In the genomic region with DNA sequence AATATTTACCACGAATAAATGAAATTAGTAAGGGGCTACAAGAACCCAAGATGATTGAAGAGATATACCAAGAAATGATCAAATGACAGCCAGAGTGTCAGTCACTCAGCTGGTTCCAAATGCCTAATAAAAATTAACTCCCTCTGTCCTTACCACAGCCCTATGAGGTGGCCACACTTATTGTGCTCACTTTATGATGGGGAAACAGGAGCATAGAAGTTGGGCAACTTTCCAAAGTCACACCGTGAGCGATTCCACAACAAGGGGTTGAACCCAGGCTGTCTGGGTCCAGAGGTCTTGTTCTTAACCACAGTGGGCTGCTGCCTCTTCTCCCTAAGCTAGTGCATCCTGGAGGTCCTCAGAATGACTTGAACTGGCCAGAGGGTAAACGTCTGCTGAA, we compare ENCODE assay signal across 15 cellular contexts. TPM values are rescaled to one million over a fixed set of nuclear protein-coding genes. Genes with fewer than 3 reads are reported as not detected.
"Had no signal": no experiment of that assay in that cellular context is flagged by ENCODE, and none has a peak within 500 bp of the region (broad histone marks: within the 10 kb centered on the region; RNA-seq: fewer than 3 reads in every experiment).

No MANE protein-coding gene starts in this region.

RNA-seq across cellular contexts. Expression of a gene that starts 31.6 kb away (rescaled TPM):
- total RNA-seq: activated naive CD4-positive, alpha-beta T cell treated with anti-CD3 and anti-CD28 coated beads for 36 hours; activated naive CD4-positive, alpha-beta T cell treated with anti-CD3 and anti-CD28 coated beads, Interleukin-2, amount 50 U/mL, for 72 hours; activated naive CD8-positive, alpha-beta T cell treated with anti-CD3 and anti-CD28 coated beads for 36 hours; activated naive CD8-positive, alpha-beta T cell treated with anti-CD3 and anti-CD28 coated beads, Interleukin-2, amount 10 ng/mL, durations not matched to agents 7 days and 5 days; activated T-cell treated with anti-CD3 and anti-CD28 coated beads, Interleukin-2, amount 50 U/mL, for 4 hours; activated T-cell treated with anti-CD3 and anti-CD28 coated beads, Interleukin-2, amount 50 U/mL, for 72 hours; activated T-helper 1 cell treated with anti-CD3 and anti-CD28 coated beads, Interleukin-12 subunit alpha, Interleukin-12 subunit beta, Interleukin-2, Interleukin-4 antibody, amounts not matched to agents 30 ng/mL and 10 ng/mL and 1 ng/mL, durations not matched to agents 14 hours and 24 hours and 36 hours; activated T-helper 17 cell treated with anti-CD3 and anti-CD28 coated beads, Interleukin-2, amount 50 U/mL, for 72 hours; activated T-helper 2 cell treated with anti-CD3 and anti-CD28 coated beads, Interferon-gamma antibody, Interleukin-2, Interleukin-4, amounts not matched to agents 10 μg/mL and 5 μg/mL and 100 μg/mL, durations not matched to agents 14 hours and 24 hours and 36 hours; aorta; ascending aorta; body of pancreas; breast epithelium; bronchial epithelial cell; cardiac septum had no signal
- polyA plus RNA-seq: aorta had no signal

RNA-seq across cellular contexts. Expression of a gene that starts 59.1 kb away (rescaled TPM):
- total RNA-seq: activated naive CD4-positive, alpha-beta T cell treated with anti-CD3 and anti-CD28 coated beads for 36 hours; activated naive CD4-positive, alpha-beta T cell treated with anti-CD3 and anti-CD28 coated beads, Interleukin-2, amount 50 U/mL, for 72 hours; activated naive CD8-positive, alpha-beta T cell treated with anti-CD3 and anti-CD28 coated beads for 36 hours; activated naive CD8-positive, alpha-beta T cell treated with anti-CD3 and anti-CD28 coated beads, Interleukin-2, amount 10 ng/mL, durations not matched to agents 7 days and 5 days; activated T-cell treated with anti-CD3 and anti-CD28 coated beads, Interleukin-2, amount 50 U/mL, for 4 hours; activated T-cell treated with anti-CD3 and anti-CD28 coated beads, Interleukin-2, amount 50 U/mL, for 72 hours; activated T-helper 1 cell treated with anti-CD3 and anti-CD28 coated beads, Interleukin-12 subunit alpha, Interleukin-12 subunit beta, Interleukin-2, Interleukin-4 antibody, amounts not matched to agents 30 ng/mL and 10 ng/mL and 1 ng/mL, durations not matched to agents 14 hours and 24 hours and 36 hours; activated T-helper 17 cell treated with anti-CD3 and anti-CD28 coated beads, Interleukin-2, amount 50 U/mL, for 72 hours; activated T-helper 2 cell treated with anti-CD3 and anti-CD28 coated beads, Interferon-gamma antibody, Interleukin-2, Interleukin-4, amounts not matched to agents 10 μg/mL and 5 μg/mL and 100 μg/mL, durations not matched to agents 14 hours and 24 hours and 36 hours; cardiac septum had no signal
